ENCODE assay signal across 9 cellular contexts in genomic region chr5:123937230-123937629, GRCh38.
DNase-seq lines count a peak whose midpoint lies in the region; ATAC-seq and TF ChIP-seq lines count a peak whose summit lies in the region.
"Had no signal": no experiment of that assay in that cellular context is flagged by ENCODE, and none has a peak within 500 bp of the region (broad histone marks: within the 10 kb centered on the region; RNA-seq: fewer than 3 reads in every experiment).

No MANE protein-coding gene starts in this region.

- H3K27me3 Mint-ChIP-seq in CD8-positive, alpha-beta T cell (ENCODE audit: low read depth): no peaks in the 10 kb centered on the region
- no peaks in the 10 kb centered on the region for H3K27me3 Mint-ChIP-seq in activated CD8-positive, alpha-beta memory T cell treated with anti-CD3 and anti-CD28 coated beads, Interleukin-2, amount 10 ng/mL, durations not matched to agents 7 days and 5 days

- no peak overlapping the region for H3K9ac ChIP-seq in liver (ENCODE audit: low read depth in 1 of 2, low read length in 2 of 2)

- ATAC-seq in body of pancreas (no peak), HG02970 (IDR thresholded peaks at IDR 0.05; ENCODE audit: low FRiP score, unreplicated experiment) (no peak)
- no peak for ATAC-seq in CD8-positive, alpha-beta T cell
- no peak for ATAC-seq in activated CD8-positive, alpha-beta memory T cell treated with anti-CD3 and anti-CD28 coated beads, Interleukin-2, amount 10 ng/mL, durations not matched to agents 7 days and 5 days
- ATAC-seq: activated naive CD4-positive, alpha-beta T cell treated with anti-CD3 and anti-CD28 coated beads, Interleukin-2, amount 50 U/mL, for 72 hours had no signal

- H3K27me3 ChIP-seq in body of pancreas (no peaks in the 10 kb centered on the region), liver (ENCODE audit: control insufficient read depth in 4 of 4, insufficient read depth in 4 of 4, low read length in 3 of 4) (no peaks in the 10 kb centered on the region)
- no peaks in the 10 kb centered on the region for H3K27me3 ChIP-seq in CD8-positive, alpha-beta T cell (ENCODE audit: insufficient read depth, low read length)

- TF ChIP-seq POLR2A in body of pancreas (IDR thresholded peaks at IDR 0.05): no peak

- H3K27ac ChIP-seq in body of pancreas (no peak overlapping the region), liver (ENCODE audit: low read depth in 1 of 2, low read length in 2 of 2) (no peak overlapping the region)
- no peak overlapping the region for H3K27ac ChIP-seq in CD8-positive, alpha-beta T cell (ENCODE audit: low read depth, low read length)

- no peaks in the 10 kb centered on the region for H3K4me1 ChIP-seq in body of pancreas
- H3K4me1 ChIP-seq in liver (ENCODE audit: control insufficient read depth in 4 of 4, insufficient read depth in 4 of 4, low read length in 3 of 4): no peaks in the 10 kb centered on the region
- no peaks in the 10 kb centered on the region for H3K4me1 ChIP-seq in CD8-positive, alpha-beta T cell (ENCODE audit: insufficient read depth, low read length)

- no peak overlapping the region for H3K27ac Mint-ChIP-seq in CD8-positive, alpha-beta T cell
- H3K27ac Mint-ChIP-seq in activated CD8-positive, alpha-beta memory T cell treated with anti-CD3 and anti-CD28 coated beads, Interleukin-2, amount 10 ng/mL, durations not matched to agents 7 days and 5 days: no peak overlapping the region
- H3K27ac Mint-ChIP-seq: activated naive CD4-positive, alpha-beta T cell treated with anti-CD3 and anti-CD28 coated beads, Interleukin-2, amount 50 U/mL, for 72 hours had no signal

- intact Hi-C loops in body of pancreas (cut with DNase I): no loop called here
- intact Hi-C loops in CD8-positive, alpha-beta T cell (cut with DNase I, micrococcal nuclease): no loop called here

- TF ChIP-seq RAD21 in liver (IDR thresholded peaks at IDR 0.05): peak; percentile 75 to 84

- POLR2A ChIA-PET in CD8-positive, alpha-beta T cell (lab: Charles Lee): no interaction called here

- no peak overlapping the region for H3K4me3 Mint-ChIP-seq in CD8-positive, alpha-beta T cell
- no peak overlapping the region for H3K4me3 Mint-ChIP-seq in activated CD8-positive, alpha-beta memory T cell treated with anti-CD3 and anti-CD28 coated beads, Interleukin-2, amount 10 ng/mL, durations not matched to agents 7 days and 5 days

- H3K36me3 Mint-ChIP-seq in CD8-positive, alpha-beta T cell: no peaks in the 10 kb centered on the region
- H3K36me3 Mint-ChIP-seq in activated CD8-positive, alpha-beta memory T cell treated with anti-CD3 and anti-CD28 coated beads, Interleukin-2, amount 10 ng/mL, durations not matched to agents 7 days and 5 days: no peaks in the 10 kb centered on the region

- H3K36me3 ChIP-seq in body of pancreas (replicated peaks in 1 of 2; ENCODE audit: insufficient read depth in 1 of 2, low read depth in 2 of 2) (no peaks in the 10 kb centered on the region), liver (ENCODE audit: control insufficient read depth in 4 of 4, insufficient read depth in 3 of 4, low read depth in 1 of 4, low read length in 3 of 4) (no peaks in the 10 kb centered on the region)
- no peaks in the 10 kb centered on the region for H3K36me3 ChIP-seq in CD8-positive, alpha-beta T cell (ENCODE audit: insufficient read depth, low read length)

- no peaks in the 10 kb centered on the region for H3K4me1 Mint-ChIP-seq in CD8-positive, alpha-beta T cell (ENCODE audit: low read depth)
- H3K4me1 Mint-ChIP-seq in activated CD8-positive, alpha-beta memory T cell treated with anti-CD3 and anti-CD28 coated beads, Interleukin-2, amount 10 ng/mL, durations not matched to agents 7 days and 5 days: no peaks in the 10 kb centered on the region

- peaks cover 11% of the 10 kb centered on the region for H3K9me3 Mint-ChIP-seq in CD8-positive, alpha-beta T cell
- H3K9me3 Mint-ChIP-seq in activated CD8-positive, alpha-beta memory T cell treated with anti-CD3 and anti-CD28 coated beads, Interleukin-2, amount 10 ng/mL, durations not matched to agents 7 days and 5 days (ENCODE audit: low read depth): peaks cover 5% of the 10 kb centered on the region

- peaks cover 0 to 8% (median 0%) of the 10 kb centered on the region in 3 donors for H3K9me3 ChIP-seq in body of pancreas
- H3K9me3 ChIP-seq in liver (ENCODE audit: control insufficient read depth in 4 of 4, low read length in 3 of 4): peaks cover 4 to 24% (median 7%) of the 10 kb centered on the region in 4 donors
- H3K9me3 ChIP-seq in CD8-positive, alpha-beta T cell (ENCODE audit: low read length): peaks cover 7% of the 10 kb centered on the region

- CTCF ChIA-PET in CD8-positive, alpha-beta T cell (lab: Charles Lee): no interaction called here
- CTCF ChIA-PET in activated CD8-positive, alpha-beta memory T cell treated with anti-CD3 and anti-CD28 coated beads, Interleukin-2, amount 10 ng/mL, durations not matched to agents 7 days and 5 days (lab: Charles Lee): no interaction called here

- 70 to 71% methylated on average over 6 of the region's 6 CpGs for WGBS in body of pancreas, 2 donors
- 64% methylated on average over 6 of the region's 6 CpGs for WGBS in liver

- peak in 6 of 7 experiments; percentile 18 to 37 (median 29) for TF ChIP-seq CTCF in body of pancreas (IDR thresholded peaks at IDR 0.05)
- peak; percentile 40 for TF ChIP-seq CTCF in liver (IDR thresholded peaks at IDR 0.05; ENCODE audit: low read depth, low read length, missing input control)
- no peak for TF ChIP-seq CTCF in CD8-positive, alpha-beta T cell (IDR thresholded peaks at IDR 0.05)

- H3K4me3 ChIP-seq in body of pancreas (no peak overlapping the region), liver (ENCODE audit: low read depth in 1 of 3, low read length in 3 of 3) (no peak overlapping the region)
- H3K4me3 ChIP-seq in CD8-positive, alpha-beta T cell (ENCODE audit: low read depth, low read length): no peak overlapping the region

- DNase-seq in NCI-H524 (lab: John Stamatoyannopoulos, UW): peak; percentile 30 to 57
- no peak for DNase-seq in NCI-H524 treated with DMSO at 0.1 percent for 48 hours (lab: John Stamatoyannopoulos, UW)
- DNase-seq in NCI-H2081 (lab: John Stamatoyannopoulos, UW): peak; percentile 36 to 66
- peak in 2 of 4 donors; percentile 9 to 24 for DNase-seq in body of pancreas
- DNase-seq in CD8-positive, alpha-beta T cell: no peak
- no peak for DNase-seq in activated CD8-positive, alpha-beta memory T cell treated with anti-CD3 and anti-CD28 coated beads, Interleukin-2, amount 10 ng/mL, durations not matched to agents 7 days and 5 days

TF ChIP-seq in liver, 16 proteins besides CTCF, POLR2A, EP300 and RAD21 (continues in another document):
- TF ChIP-seq TAF1 (conservative IDR thresholded peaks at IDR 0.05): no peak
- TF ChIP-seq EGR1 (IDR thresholded peaks at IDR 0.05; ENCODE audit: low read depth in 2 of 2): no peak
- no peak for TF ChIP-seq HNF4G (IDR thresholded peaks at IDR 0.05)
- TF ChIP-seq SP1 (IDR thresholded peaks at IDR 0.05): no peak
- no peak for TF ChIP-seq NR2F2 (IDR thresholded peaks at IDR 0.05)
- TF ChIP-seq ZBTB33 (IDR thresholded peaks at IDR 0.05): no peak
- TF ChIP-seq FOXA1 (IDR thresholded peaks at IDR 0.05): no peak
- TF ChIP-seq FOXA2 (IDR thresholded peaks at IDR 0.05): no peak
- TF ChIP-seq REST (IDR thresholded peaks at IDR 0.05): no peak
- no peak for TF ChIP-seq GABPA (IDR thresholded peaks at IDR 0.05 in 1 of 2, conservative IDR thresholded peaks at IDR 0.05 in 1 of 2)
- no peak for TF ChIP-seq MAX (IDR thresholded peaks at IDR 0.05)
- TF ChIP-seq HNF4A (conservative IDR thresholded peaks at IDR 0.05): no peak
- TF ChIP-seq RXRA (IDR thresholded peaks at IDR 0.05): no peak

Comparison
In these comparisons a context has a peak if more than half of its experiments do, and no peak if none do; other contexts are left out.
1. DNase-seq: peak in NCI-H524 (2 of 2) and NCI-H2081 (2 of 2); none in NCI-H524 treated with DMSO at 0.1 percent for 48 hours (single experiment), CD8-positive, alpha-beta T cell (0 of 7) and activated CD8-positive, alpha-beta memory T cell treated with anti-CD3 and anti-CD28 coated beads, Interleukin-2, amount 10 ng/mL, durations not matched to agents 7 days and 5 days (single experiment).